In genomic region chr4:37742149-37742548, GRCh38 we compare ENCODE assay signal across 2 cellular contexts.
TF ChIP-seq lines count a peak whose summit lies in the region.

No MANE protein-coding gene starts in this region.

TF ChIP-seq in HCT116, 20 proteins besides CTCF, POLR2A, EP300 and RAD21:
- TF ChIP-seq FOSL1 (IDR thresholded peaks at IDR 0.05; ENCODE audit: low read depth) (0 out of 2 replicates have a peak, but pooled peaks have one; percentile 6), SRF (IDR thresholded peaks at IDR 0.05; ENCODE audit: low read depth) (no peak)

TF ChIP-seq in GM12891, 5 proteins besides CTCF, POLR2A, EP300 and RAD21 (continued from another document):
- TF ChIP-seq POLR2AphosphoS5 (IDR thresholded peaks at IDR 0.05; ENCODE audit: low read depth, low read length) (no peak), SPI1 (IDR thresholded peaks at IDR 0.05; ENCODE audit: low read depth, low read length) (no peak), PAX5 (IDR thresholded peaks at IDR 0.05; ENCODE audit: insufficient read depth, low read length, severe bottlenecking) (no peak), TAF1 (IDR thresholded peaks at IDR 0.05; ENCODE audit: low read depth, low read length) (no peak)
